In the genomic region with DNA sequence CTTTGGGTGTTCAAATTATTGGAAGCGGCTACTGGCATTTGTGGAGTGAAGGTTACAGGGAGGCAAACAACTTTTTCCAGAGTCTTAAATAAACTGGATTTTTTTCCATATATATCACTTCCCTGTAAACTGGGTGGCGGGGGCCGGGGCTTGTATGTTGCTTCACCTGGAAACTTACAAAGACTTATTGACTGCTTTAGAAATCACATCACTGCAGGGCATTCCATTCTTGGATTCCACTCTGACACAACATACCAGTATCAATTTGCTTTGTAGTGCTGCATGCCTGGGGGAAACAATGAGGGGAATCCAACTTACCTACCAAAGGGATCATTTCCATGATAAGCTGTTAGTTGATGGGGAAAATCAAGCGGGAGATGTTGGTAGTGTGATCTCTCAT, we compare ENCODE assay signal across 2 cellular contexts.
TF ChIP-seq lines count a peak whose summit lies in the region.

No MANE protein-coding gene starts in this region.

TF ChIP-seq in A549, 52 proteins besides CTCF, POLR2A, EP300 and RAD21 (continued from another document):
- TF ChIP-seq, protein P1, sequence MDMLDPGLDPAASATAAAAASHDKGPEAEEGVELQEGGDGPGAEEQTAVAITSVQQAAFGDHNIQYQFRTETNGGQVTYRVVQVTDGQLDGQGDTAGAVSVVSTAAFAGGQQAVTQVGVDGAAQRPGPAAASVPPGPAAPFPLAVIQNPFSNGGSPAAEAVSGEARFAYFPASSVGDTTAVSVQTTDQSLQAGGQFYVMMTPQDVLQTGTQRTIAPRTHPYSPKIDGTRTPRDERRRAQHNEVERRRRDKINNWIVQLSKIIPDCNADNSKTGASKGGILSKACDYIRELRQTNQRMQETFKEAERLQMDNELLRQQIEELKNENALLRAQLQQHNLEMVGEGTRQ (IDR thresholded peaks at IDR 0.05): no peak
- no peak for TF ChIP-seq FOSB (CRISPR knock-in tag; IDR thresholded peaks at IDR 0.05)
TF ChIP-seq in A549: peak in this region for 0.

TF ChIP-seq in GM23338, 12 proteins besides CTCF, POLR2A, EP300 and RAD21 (continued from another document):
- TF ChIP-seq, protein P2, sequence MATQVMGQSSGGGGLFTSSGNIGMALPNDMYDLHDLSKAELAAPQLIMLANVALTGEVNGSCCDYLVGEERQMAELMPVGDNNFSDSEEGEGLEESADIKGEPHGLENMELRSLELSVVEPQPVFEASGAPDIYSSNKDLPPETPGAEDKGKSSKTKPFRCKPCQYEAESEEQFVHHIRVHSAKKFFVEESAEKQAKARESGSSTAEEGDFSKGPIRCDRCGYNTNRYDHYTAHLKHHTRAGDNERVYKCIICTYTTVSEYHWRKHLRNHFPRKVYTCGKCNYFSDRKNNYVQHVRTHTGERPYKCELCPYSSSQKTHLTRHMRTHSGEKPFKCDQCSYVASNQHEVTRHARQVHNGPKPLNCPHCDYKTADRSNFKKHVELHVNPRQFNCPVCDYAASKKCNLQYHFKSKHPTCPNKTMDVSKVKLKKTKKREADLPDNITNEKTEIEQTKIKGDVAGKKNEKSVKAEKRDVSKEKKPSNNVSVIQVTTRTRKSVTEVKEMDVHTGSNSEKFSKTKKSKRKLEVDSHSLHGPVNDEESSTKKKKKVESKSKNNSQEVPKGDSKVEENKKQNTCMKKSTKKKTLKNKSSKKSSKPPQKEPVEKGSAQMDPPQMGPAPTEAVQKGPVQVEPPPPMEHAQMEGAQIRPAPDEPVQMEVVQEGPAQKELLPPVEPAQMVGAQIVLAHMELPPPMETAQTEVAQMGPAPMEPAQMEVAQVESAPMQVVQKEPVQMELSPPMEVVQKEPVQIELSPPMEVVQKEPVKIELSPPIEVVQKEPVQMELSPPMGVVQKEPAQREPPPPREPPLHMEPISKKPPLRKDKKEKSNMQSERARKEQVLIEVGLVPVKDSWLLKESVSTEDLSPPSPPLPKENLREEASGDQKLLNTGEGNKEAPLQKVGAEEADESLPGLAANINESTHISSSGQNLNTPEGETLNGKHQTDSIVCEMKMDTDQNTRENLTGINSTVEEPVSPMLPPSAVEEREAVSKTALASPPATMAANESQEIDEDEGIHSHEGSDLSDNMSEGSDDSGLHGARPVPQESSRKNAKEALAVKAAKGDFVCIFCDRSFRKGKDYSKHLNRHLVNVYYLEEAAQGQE (IDR thresholded peaks at IDR 0.05; ENCODE audit: unreplicated experiment): no peak
- TF ChIP-seq EZH2 (IDR thresholded peaks at IDR 0.05; ENCODE audit: low read depth, unreplicated experiment) (no peak), POLR2AphosphoS5 (IDR thresholded peaks at IDR 0.05; ENCODE audit: low read depth) (no peak), STAT1 (IDR thresholded peaks at IDR 0.05; ENCODE audit: unreplicated experiment) (no peak), ZNF331 (CRISPR knock-in tag; IDR thresholded peaks at IDR 0.05; ENCODE audit: low read depth) (no peak), JUNB (IDR thresholded peaks at IDR 0.05; ENCODE audit: unreplicated experiment) (no peak), CREB1 (CRISPR knock-in tag; IDR thresholded peaks at IDR 0.05; ENCODE audit: low read depth) (no peak), EZH2phosphoT487 (IDR thresholded peaks at IDR 0.05; ENCODE audit: unreplicated experiment) (no peak), NANOG (IDR thresholded peaks at IDR 0.05; ENCODE audit: borderline replicate concordance) (no peak)
- TF ChIP-seq, protein P3, sequence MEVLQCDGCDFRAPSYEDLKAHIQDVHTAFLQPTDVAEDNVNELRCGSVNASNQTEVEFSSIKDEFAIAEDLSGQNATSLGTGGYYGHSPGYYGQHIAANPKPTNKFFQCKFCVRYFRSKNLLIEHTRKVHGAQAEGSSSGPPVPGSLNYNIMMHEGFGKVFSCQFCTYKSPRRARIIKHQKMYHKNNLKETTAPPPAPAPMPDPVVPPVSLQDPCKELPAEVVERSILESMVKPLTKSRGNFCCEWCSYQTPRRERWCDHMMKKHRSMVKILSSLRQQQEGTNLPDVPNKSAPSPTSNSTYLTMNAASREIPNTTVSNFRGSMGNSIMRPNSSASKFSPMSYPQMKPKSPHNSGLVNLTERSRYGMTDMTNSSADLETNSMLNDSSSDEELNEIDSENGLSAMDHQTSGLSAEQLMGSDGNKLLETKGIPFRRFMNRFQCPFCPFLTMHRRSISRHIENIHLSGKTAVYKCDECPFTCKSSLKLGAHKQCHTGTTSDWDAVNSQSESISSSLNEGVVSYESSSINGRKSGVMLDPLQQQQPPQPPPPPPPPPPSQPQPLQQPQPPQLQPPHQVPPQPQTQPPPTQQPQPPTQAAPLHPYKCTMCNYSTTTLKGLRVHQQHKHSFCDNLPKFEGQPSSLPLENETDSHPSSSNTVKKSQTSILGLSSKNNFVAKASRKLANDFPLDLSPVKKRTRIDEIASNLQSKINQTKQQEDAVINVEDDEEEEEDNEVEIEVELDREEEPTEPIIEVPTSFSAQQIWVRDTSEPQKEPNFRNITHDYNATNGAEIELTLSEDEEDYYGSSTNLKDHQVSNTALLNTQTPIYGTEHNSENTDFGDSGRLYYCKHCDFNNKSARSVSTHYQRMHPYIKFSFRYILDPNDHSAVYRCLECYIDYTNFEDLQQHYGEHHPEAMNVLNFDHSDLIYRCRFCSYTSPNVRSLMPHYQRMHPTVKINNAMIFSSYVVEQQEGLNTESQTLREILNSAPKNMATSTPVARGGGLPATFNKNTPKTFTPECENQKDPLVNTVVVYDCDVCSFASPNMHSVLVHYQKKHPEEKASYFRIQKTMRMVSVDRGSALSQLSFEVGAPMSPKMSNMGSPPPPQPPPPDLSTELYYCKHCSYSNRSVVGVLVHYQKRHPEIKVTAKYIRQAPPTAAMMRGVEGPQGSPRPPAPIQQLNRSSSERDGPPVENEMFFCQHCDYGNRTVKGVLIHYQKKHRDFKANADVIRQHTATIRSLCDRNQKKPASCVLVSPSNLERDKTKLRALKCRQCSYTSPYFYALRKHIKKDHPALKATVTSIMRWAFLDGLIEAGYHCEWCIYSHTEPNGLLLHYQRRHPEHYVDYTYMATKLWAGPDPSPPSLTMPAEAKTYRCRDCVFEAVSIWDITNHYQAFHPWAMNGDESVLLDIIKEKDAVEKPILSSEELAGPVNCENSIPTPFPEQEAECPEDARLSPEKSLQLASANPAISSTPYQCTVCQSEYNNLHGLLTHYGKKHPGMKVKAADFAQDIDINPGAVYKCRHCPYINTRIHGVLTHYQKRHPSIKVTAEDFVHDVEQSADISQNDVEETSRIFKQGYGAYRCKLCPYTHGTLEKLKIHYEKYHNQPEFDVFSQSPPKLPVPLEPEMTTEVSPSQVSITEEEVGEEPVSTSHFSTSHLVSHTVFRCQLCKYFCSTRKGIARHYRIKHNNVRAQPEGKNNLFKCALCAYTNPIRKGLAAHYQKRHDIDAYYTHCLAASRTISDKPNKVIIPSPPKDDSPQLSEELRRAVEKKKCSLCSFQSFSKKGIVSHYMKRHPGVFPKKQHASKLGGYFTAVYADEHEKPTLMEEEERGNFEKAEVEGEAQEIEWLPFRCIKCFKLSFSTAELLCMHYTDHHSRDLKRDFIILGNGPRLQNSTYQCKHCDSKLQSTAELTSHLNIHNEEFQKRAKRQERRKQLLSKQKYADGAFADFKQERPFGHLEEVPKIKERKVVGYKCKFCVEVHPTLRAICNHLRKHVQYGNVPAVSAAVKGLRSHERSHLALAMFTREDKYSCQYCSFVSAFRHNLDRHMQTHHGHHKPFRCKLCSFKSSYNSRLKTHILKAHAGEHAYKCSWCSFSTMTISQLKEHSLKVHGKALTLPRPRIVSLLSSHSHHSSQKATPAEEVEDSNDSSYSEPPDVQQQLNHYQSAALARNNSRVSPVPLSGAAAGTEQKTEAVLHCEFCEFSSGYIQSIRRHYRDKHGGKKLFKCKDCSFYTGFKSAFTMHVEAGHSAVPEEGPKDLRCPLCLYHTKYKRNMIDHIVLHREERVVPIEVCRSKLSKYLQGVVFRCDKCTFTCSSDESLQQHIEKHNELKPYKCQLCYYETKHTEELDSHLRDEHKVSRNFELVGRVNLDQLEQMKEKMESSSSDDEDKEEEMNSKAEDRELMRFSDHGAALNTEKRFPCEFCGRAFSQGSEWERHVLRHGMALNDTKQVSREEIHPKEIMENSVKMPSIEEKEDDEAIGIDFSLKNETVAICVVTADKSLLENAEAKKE (CRISPR knock-in tag; IDR thresholded peaks at IDR 0.05): no peak
- TF ChIP-seq, protein P4, sequence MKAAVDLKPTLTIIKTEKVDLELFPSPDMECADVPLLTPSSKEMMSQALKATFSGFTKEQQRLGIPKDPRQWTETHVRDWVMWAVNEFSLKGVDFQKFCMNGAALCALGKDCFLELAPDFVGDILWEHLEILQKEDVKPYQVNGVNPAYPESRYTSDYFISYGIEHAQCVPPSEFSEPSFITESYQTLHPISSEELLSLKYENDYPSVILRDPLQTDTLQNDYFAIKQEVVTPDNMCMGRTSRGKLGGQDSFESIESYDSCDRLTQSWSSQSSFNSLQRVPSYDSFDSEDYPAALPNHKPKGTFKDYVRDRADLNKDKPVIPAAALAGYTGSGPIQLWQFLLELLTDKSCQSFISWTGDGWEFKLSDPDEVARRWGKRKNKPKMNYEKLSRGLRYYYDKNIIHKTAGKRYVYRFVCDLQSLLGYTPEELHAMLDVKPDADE (IDR thresholded peaks at IDR 0.05): no peak
